Comparison of ENCODE assay signal across 1 cellular context in the genomic region with DNA sequence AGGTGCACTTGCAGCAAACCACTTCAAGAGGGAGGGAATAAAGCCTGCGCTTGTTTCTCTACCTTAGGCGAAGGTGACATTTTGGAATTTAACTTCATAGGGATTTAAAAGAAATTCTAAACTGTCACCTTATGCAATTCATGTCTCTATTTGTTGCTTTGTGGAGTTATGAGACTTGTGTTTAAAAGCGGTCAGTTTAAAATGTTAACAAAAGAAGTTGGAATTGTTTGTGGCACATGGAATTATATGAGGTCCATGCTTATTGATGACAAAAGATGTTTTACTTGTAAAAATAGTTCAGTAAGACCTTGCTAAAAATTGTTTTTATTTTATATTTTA.
TF ChIP-seq lines count a peak whose summit lies in the region.

No MANE protein-coding gene starts in this region.

TF ChIP-seq in endothelial cell of umbilical vein, 7 proteins besides CTCF, POLR2A, EP300 and RAD21:
- peak; percentile 69 for TF ChIP-seq EZH2 (IDR thresholded peaks at IDR 0.05; ENCODE audit: borderline replicate concordance, low read depth, low read length, severe bottlenecking)
- no peak for TF ChIP-seq GATA2 (IDR thresholded peaks at IDR 0.05; ENCODE audit: insufficient read depth, insufficient read length, low read depth, low read length)
